27 cellular contexts compared by ENCODE assay signal in genomic region chr2:84273406-84273805, GRCh38.
"Had no signal": no experiment of that assay in that cellular context is flagged by ENCODE, and none has a peak within 500 bp of the region (broad histone marks: within the 10 kb centered on the region; RNA-seq: fewer than 3 reads in every experiment).

No MANE protein-coding gene starts in this region.

- H3K9ac ChIP-seq: neural progenitor cell, parathyroid adenoma had no signal

- DNase-seq: occipital lobe; ovary; posterior cingulate gyrus; psoas muscle; right cardiac atrium; right lobe of liver; sigmoid colon; small intestine; stimulated activated CD4-positive, alpha-beta T cell treated with anti-CD3 and anti-CD28 coated beads, Interleukin-15, amount 100 ng/mL, for 24 hours; stimulated activated CD4-positive, alpha-beta T cell treated with anti-CD3 and anti-CD28 coated beads, Interleukin-2, amount 100 ng/mL, for 24 hours; stimulated activated CD4-positive, alpha-beta T cell treated with anti-CD3 and anti-CD28 coated beads, Interleukin-2, amount 100 ng/mL, for 48 hours; stimulated activated CD4-positive, alpha-beta T cell treated with anti-CD3 and anti-CD28 coated beads, Interleukin-4, amount 100 ng/mL, for 24 hours; stimulated activated naive B cell treated with anti-CD40 and anti-IgM and Interleukin-4, amounts not matched to agents 10 μg/mL and 1 μg/mL and 100 μg/mL, for 72 hours; stimulated activated naive CD4-positive, alpha-beta T cell treated with Interleukin-2 at 50 U/mL for 16 hours; stomach; thyroid gland; trophoblast cell; upper lobe of left lung had no signal

- H3K4me3 Mint-ChIP-seq: nephron; neural progenitor cell; stimulated activated effector memory CD8-positive, alpha-beta T cell treated with anti-CD3 and anti-CD28 coated beads, Interleukin-12 subunit alpha, Interleukin-12 subunit beta, amount 100 ng/mL, for 72 hours; stimulated activated naive B cell treated with anti-CD40 and anti-IgM and Interleukin-4, amounts not matched to agents 10 μg/mL and 1 μg/mL and 100 μg/mL, for 72 hours; stimulated activated naive CD8-positive, alpha-beta T cell treated with anti-CD3 and anti-CD28 coated beads, Interleukin-15, Interleukin-2, amounts not matched to agents 100 ng/mL and 50 ng/mL, for 24 hours had no signal

- H3K36me3 ChIP-seq: neural progenitor cell, ovary, right lobe of liver, sigmoid colon, stomach, thoracic aorta, thyroid gland, tibial nerve, upper lobe of left lung, vagina had no signal

- H3K27ac Mint-ChIP-seq: neural progenitor cell; stimulated activated effector memory CD8-positive, alpha-beta T cell treated with anti-CD3 and anti-CD28 coated beads, Interleukin-12 subunit alpha, Interleukin-12 subunit beta, amount 100 ng/mL, for 72 hours; stimulated activated naive B cell treated with anti-CD40 and anti-IgM and Interleukin-4, amounts not matched to agents 10 μg/mL and 1 μg/mL and 100 μg/mL, for 72 hours; stimulated activated naive CD8-positive, alpha-beta T cell treated with anti-CD3 and anti-CD28 coated beads, Interleukin-15, Interleukin-2, amounts not matched to agents 100 ng/mL and 50 ng/mL, for 24 hours had no signal

- H3K4me1 Mint-ChIP-seq: neural progenitor cell; stimulated activated naive B cell treated with anti-CD40 and anti-IgM and Interleukin-4, amounts not matched to agents 10 μg/mL and 1 μg/mL and 100 μg/mL, for 72 hours had no signal

- H2AFZ ChIP-seq: neural progenitor cell, parathyroid adenoma had no signal

- H3K27ac ChIP-seq: neural progenitor cell, ovary, parathyroid adenoma, psoas muscle, right lobe of liver, sigmoid colon, stomach, thoracic aorta, thyroid gland, tibial nerve, upper lobe of left lung, vagina had no signal

- H3K36me3 Mint-ChIP-seq: neural progenitor cell; stimulated activated effector memory CD8-positive, alpha-beta T cell treated with anti-CD3 and anti-CD28 coated beads, Interleukin-12 subunit alpha, Interleukin-12 subunit beta, amount 100 ng/mL, for 72 hours; stimulated activated naive B cell treated with anti-CD40 and anti-IgM and Interleukin-4, amounts not matched to agents 10 μg/mL and 1 μg/mL and 100 μg/mL, for 72 hours had no signal

- H3K27me3 Mint-ChIP-seq: progenitor cell of endocrine pancreas had no signal

- H3K4me3 ChIP-seq: neural progenitor cell, ovary, psoas muscle, right lobe of liver, sigmoid colon, stomach, thoracic aorta, thyroid gland, tibial nerve, upper lobe of left lung, vagina had no signal

- H3K79me2 ChIP-seq: parathyroid adenoma had no signal

- H3K9me3 ChIP-seq: ovary, psoas muscle, right lobe of liver, sigmoid colon, stomach, thoracic aorta, thyroid gland, tibial nerve, upper lobe of left lung, vagina had no signal

- H3K27me3 ChIP-seq: neural progenitor cell, ovary, right lobe of liver, sigmoid colon, stomach, thyroid gland, tibial nerve, upper lobe of left lung, vagina had no signal

- H3K9me3 Mint-ChIP-seq: nephron; neural progenitor cell; stimulated activated effector memory CD8-positive, alpha-beta T cell treated with anti-CD3 and anti-CD28 coated beads, Interleukin-12 subunit alpha, Interleukin-12 subunit beta, amount 100 ng/mL, for 72 hours; stimulated activated naive B cell treated with anti-CD40 and anti-IgM and Interleukin-4, amounts not matched to agents 10 μg/mL and 1 μg/mL and 100 μg/mL, for 72 hours; stimulated activated naive CD8-positive, alpha-beta T cell treated with anti-CD3 and anti-CD28 coated beads, Interleukin-15, Interleukin-2, amounts not matched to agents 100 ng/mL and 50 ng/mL, for 24 hours had no signal

- H3K4me1 ChIP-seq: neural progenitor cell, parathyroid adenoma, psoas muscle, right lobe of liver, sigmoid colon, stomach, thyroid gland, tibial nerve, upper lobe of left lung, vagina had no signal

- H3K4me2 ChIP-seq: neural progenitor cell had no signal
